ENCODE assay signal across 12 cellular contexts in the genomic region with DNA sequence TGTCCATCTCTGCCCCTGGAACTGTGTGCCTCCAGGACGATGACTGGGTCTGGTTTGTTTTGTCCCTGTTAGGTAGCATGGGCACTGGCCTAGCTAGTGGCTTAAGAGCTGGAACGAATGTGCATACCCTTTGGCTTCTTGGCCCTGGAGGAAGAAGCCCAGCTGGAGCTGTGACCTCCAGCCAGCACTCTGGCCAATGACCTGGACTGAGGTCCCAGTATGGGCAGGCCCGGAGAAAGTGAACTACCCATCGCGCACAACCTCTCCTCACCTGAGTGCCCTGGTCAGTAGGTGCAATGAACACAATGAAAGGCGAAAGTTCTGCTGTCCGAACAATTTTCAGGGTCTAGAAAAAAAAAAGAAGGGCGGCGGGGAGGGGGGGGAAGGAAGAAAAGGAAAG. TPM values are rescaled to one million over a fixed set of nuclear protein-coding genes. Genes with fewer than 3 reads are reported as not detected.
"Had no signal": no experiment of that assay in that cellular context is flagged by ENCODE, and none has a peak within 500 bp of the region (broad histone marks: within the 10 kb centered on the region; RNA-seq: fewer than 3 reads in every experiment).

No MANE protein-coding gene starts in this region.

- H3K9me3 Mint-ChIP-seq: HFFc6 had no signal

- H3K4me1 ChIP-seq: HAP-1 had no signal

- H2AFZ ChIP-seq: GM23248 had no signal

- H3K9me3 ChIP-seq: HAP-1 had no signal

- H3K27ac Mint-ChIP-seq: HFFc6 had no signal

- DNase-seq: GM23248, GOT3, H7, HFFc6, IMR-90, KBM-7 had no signal

- H3K27ac ChIP-seq: HL-60, KMS-11 had no signal

- ATAC-seq: HCT116 had no signal

- H3K4me3 ChIP-seq: GM23248, HAP-1 had no signal

- H3K9ac ChIP-seq: GM23248, KMS-11 had no signal

- H3K4me2 ChIP-seq: KMS-11 had no signal

RNA-seq across cellular contexts. Expression of gene SMIM9, which starts 53.5 kb away (rescaled TPM):
- total RNA-seq: GM23248, H4, H7, HFFc6, HT1080, IMR-90 had no signal
- polyA plus RNA-seq: GM23248, IMR-90 had no signal
